8 cellular contexts compared by ENCODE assay signal in genomic region chr13:38045278-38046048, GRCh38.
DNase-seq lines count a peak whose midpoint lies in the region; ATAC-seq and TF ChIP-seq lines count a peak whose summit lies in the region.

No MANE protein-coding gene starts in this region.

- intact Hi-C loops in dorsolateral prefrontal cortex (cut with DNase I), result no loop called here

- ATAC-seq in HG02678 (IDR thresholded peaks at IDR 0.05; ENCODE audit: unreplicated experiment), result peak; percentile 86
- no peak for ATAC-seq in HG03354 (IDR thresholded peaks at IDR 0.05; ENCODE audit: poor library complexity, severe bottlenecking, unreplicated experiment)

- H3K27ac ChIP-seq in dorsolateral prefrontal cortex, result no peak overlapping the region

- TF ChIP-seq CTCF in GM10266 (IDR thresholded peaks at IDR 0.05; ENCODE audit: control insufficient read depth, insufficient read depth, low read depth, missing control alignments) (peak; percentile 24), dorsolateral prefrontal cortex (IDR thresholded peaks at IDR 0.05 in 54 of 56, conservative IDR thresholded peaks at IDR 0.05 in 2 of 56; ENCODE audit: low read depth in 1 of 56, partially characterized antibody in 56 of 56) (peak in 5 of 56 donors; percentile 13 to 21 (median 16))

- no peak for TF ChIP-seq POLR2A in erythroblast (IDR thresholded peaks at IDR 0.05; ENCODE audit: low read length)

- DNase-seq in GM10266 (ENCODE audit: extremely low spot score) (no peak), NCI-H82 treated with DMSO at 0.1 percent for 48 hours (lab: John Stamatoyannopoulos, UW; ENCODE audit: unreplicated experiment) (peak; percentile 35), erythroblast (lab: John Stamatoyannopoulos, UW) (peak; percentile 67 to 76), dorsolateral prefrontal cortex (no peak), NCI-H2107 treated with DMSO at 0.1 percent for 48 hours (lab: John Stamatoyannopoulos, UW; ENCODE audit: unreplicated experiment) (no peak), CD1c-positive myeloid dendritic cell (ENCODE audit: extremely low spot score) (no peak)

- H3K4me3 ChIP-seq in dorsolateral prefrontal cortex, result no peak overlapping the region

- H3K27me3 ChIP-seq in dorsolateral prefrontal cortex, result no peaks in the 10 kb centered on the region

Comparison
In these comparisons a context has a peak if more than half of its experiments do, and no peak if none do; other contexts are left out.
1. DNase-seq: peak in NCI-H82 treated with DMSO at 0.1 percent for 48 hours (single experiment) and erythroblast (2 of 2); none in GM10266 (single experiment), dorsolateral prefrontal cortex (0 of 10), NCI-H2107 treated with DMSO at 0.1 percent for 48 hours (single experiment) and CD1c-positive myeloid dendritic cell (single experiment).